In genomic region chr1:10080523-10080922, GRCh38 we compare ENCODE assay signal across 11 cellular contexts.
"Had no signal": no experiment of that assay in that cellular context is flagged by ENCODE, and none has a peak within 500 bp of the region (broad histone marks: within the 10 kb centered on the region; RNA-seq: fewer than 3 reads in every experiment).

No MANE protein-coding gene starts in this region.

- H3K9me3 Mint-ChIP-seq: GM23338, H9, HFFc6 had no signal

- H3K27ac Mint-ChIP-seq: GM23338, HFFc6 had no signal

- H3K4me1 ChIP-seq: HAP-1 had no signal

- H2AFZ ChIP-seq: GM23248, GM23338 had no signal

- ATAC-seq: GM23338, HCT116 had no signal

- H3K4me1 Mint-ChIP-seq: GM23338, H9 had no signal

- DNase-seq: GM23248, GOT3, H7, H9, HCEC 1CT, HFFc6 had no signal

- H3K27ac ChIP-seq: GM23248 had no signal

- H3K9me3 ChIP-seq: HAP-1 had no signal

- H3K9ac ChIP-seq: GM23248 had no signal

- H3K4me3 Mint-ChIP-seq: GM23338, H9, HFFc6 had no signal

- H3K4me2 ChIP-seq: GM23338 had no signal

- FAIRE-seq: H1, H54 had no signal

- H3K36me3 ChIP-seq: HAP-1 had no signal

- H3K4me3 ChIP-seq: GM23248, GM23338, HAP-1 had no signal
